In the genomic region with DNA sequence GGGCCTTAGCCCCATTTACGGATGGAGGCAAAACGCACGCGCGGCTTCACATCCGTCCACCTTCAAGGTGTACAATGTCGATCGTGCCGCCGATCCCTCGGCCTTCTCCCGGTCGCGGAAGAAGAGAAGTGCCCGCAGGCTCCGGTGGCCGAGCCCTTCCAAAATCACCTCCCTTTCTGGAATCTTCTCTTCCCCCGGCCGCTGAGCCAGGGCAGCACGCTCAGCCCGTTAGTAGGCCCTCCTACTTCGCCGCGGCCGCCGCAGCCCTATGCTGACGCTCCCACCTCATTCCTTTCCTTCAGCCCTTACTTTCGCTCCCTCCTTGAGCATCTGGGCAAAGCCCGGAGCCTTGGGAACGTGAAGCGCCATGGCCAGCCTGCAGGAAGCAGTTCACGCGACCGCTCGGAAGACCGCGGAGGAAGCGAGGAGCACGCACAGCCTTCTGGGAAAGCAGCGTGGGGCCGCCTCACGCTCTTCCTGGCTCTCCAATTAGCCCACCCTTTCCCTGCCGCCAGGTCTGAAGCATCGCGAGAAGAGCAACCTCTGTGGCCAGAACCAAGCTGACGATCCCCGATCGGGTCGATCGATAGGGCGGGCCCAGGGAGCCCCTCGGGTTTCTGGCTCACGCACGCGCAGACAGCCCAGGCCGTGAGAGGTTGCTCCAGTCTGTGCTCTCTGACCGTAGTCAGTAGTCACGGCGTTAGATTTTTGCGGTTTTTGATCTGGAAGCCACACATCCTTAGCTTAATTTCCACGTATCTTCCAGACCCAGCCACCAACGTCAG, we compare ENCODE assay signal across 8 cellular contexts. TPM values are rescaled to one million over a fixed set of nuclear protein-coding genes. Genes with fewer than 3 reads are reported as not detected.
A peak's percentile ranks its signal among the peaks of the same experiment; 100 is the strongest.
DNase-seq lines count a peak whose midpoint lies in the region; ATAC-seq, FAIRE-seq and TF ChIP-seq lines count a peak whose summit lies in the region.

Gene CCT8 (minus strand): TSS at position 427 of the 785 bp plus-strand sequence. CDS start 58 bp downstream, at position 369.

- DNase-seq in GM12891 (ENCODE audit: insufficient read length, low spot score) (peak; percentile 62), NCI-H1436 treated with DMSO at 0.1 percent for 48 hours (lab: John Stamatoyannopoulos, UW) (peak; percentile 94), T-cell (peak; percentile 94 to 100 (median 99)), cardiac muscle cell (ENCODE audit: low read depth in 1 of 2, low spot score in 1 of 2) (peak; percentile 100), tibial nerve (ENCODE audit: low spot score in 2 of 2) (peak; percentile 96 to 97)

- peak within 1 kb of the TSS; percentile 84 for H3K9ac ChIP-seq in parathyroid adenoma

- H3K9me3 ChIP-seq in cardiac muscle cell (ENCODE audit: low read depth) (no peaks in the 10 kb centered on the region), parathyroid adenoma (ENCODE audit: control insufficient read depth, low read length) (no peaks in the 10 kb centered on the region), tibial nerve (no peaks in the 10 kb centered on the region)

- ATAC-seq in HG02840 (IDR thresholded peaks at IDR 0.05; ENCODE audit: low FRiP score, unreplicated experiment) (peak; percentile 92), T-cell (replicated peaks in 1 of 4) (peak; percentile 91 to 94 (median 92))

- 0% methylated on average over 62 of the region's 62 CpGs for WGBS in adipose tissue, 3 donors
- WGBS in tibial nerve, 2 donors, result 0 to 1% methylated on average over 58 to 62 of the region's 62 CpGs

- H3K4me3 ChIP-seq in cardiac muscle cell (peak within 1 kb of the TSS; percentile 72), parathyroid adenoma (ENCODE audit: low read depth, low read length) (peak within 1 kb of the TSS; percentile 94), tibial nerve (peak within 1 kb of the TSS; percentile 78 to 92 (median 86))

- H2AFZ ChIP-seq in parathyroid adenoma, result peak within 1 kb of the TSS; percentile 93

- peaks cover 11% of the 10 kb centered on the region for H3K4me1 ChIP-seq in cardiac muscle cell (ENCODE audit: low read depth)
- H3K4me1 ChIP-seq in parathyroid adenoma, result peaks cover 4% of the 10 kb centered on the region
- peaks cover 0 to 40% (median 21%) of the 10 kb centered on the region in 4 donors for H3K4me1 ChIP-seq in tibial nerve

- FAIRE-seq in GM12891 (lab: Jason Lieb, UNC), result peak; percentile 97

- CTCF ChIA-PET in T-cell (lab: Charles Lee), result interaction anchor here in 1 of 2 donors (0.7 to 2.1 kb wide), 5 partner anchors 11 to 239 kb away, joined by 3 to 12 read pairs (median 4); no protein-coding TSS in a partner anchor

- POLR2A ChIA-PET in T-cell (lab: Charles Lee), result interaction anchor here (0.5 to 2.5 kb wide), 9 partner anchors 35 to 80 kb away, joined by 3 to 12 read pairs (median 4); partner anchors contain the start of genes LTN1 (in 1 of the 2), RWDD2B (in 1 of the 2) and USP16 (in 1 of the 2)

- peak within 1 kb of the TSS; percentile 98 to 100 (median 100) for H3K4me3 Mint-ChIP-seq in T-cell

- H3K36me3 ChIP-seq in cardiac muscle cell, result peaks cover 15% of the 10 kb centered on the region
- no peaks in the 10 kb centered on the region for H3K36me3 ChIP-seq in parathyroid adenoma (ENCODE audit: control insufficient read depth, insufficient read depth, low read length)
- peaks cover 0 to 7% (median 0%) of the 10 kb centered on the region in 3 donors for H3K36me3 ChIP-seq in tibial nerve

- H3K27me3 ChIP-seq in cardiac muscle cell, result no peaks in the 10 kb centered on the region
- H3K27me3 ChIP-seq in parathyroid adenoma (ENCODE audit: control insufficient read depth, insufficient read depth, low read length), result no peaks in the 10 kb centered on the region
- no peaks in the 10 kb centered on the region for H3K27me3 ChIP-seq in tibial nerve

- TF ChIP-seq POLR2A in GM12891 (IDR thresholded peaks at IDR 0.05; ENCODE audit: low read depth, low read length) (peak; percentile 98), tibial nerve (IDR thresholded peaks at IDR 0.05) (peak; percentile 70 to 81)

- peak; percentile 77 to 98 for TF ChIP-seq EP300 in tibial nerve (IDR thresholded peaks at IDR 0.05)

- peak within 1 kb of the TSS; percentile 98 to 99 for H3K27ac Mint-ChIP-seq in T-cell

- no peak for TF ChIP-seq CTCF in cardiac muscle cell (IDR thresholded peaks at IDR 0.05; ENCODE audit: low read depth, low read length)
- no peak for TF ChIP-seq CTCF in parathyroid adenoma (IDR thresholded peaks at IDR 0.05)
- TF ChIP-seq CTCF in tibial nerve (IDR thresholded peaks at IDR 0.05), result peak in 1 of 5 experiments; percentile 42

- H3K27me3 Mint-ChIP-seq in T-cell, result no peaks in the 10 kb centered on the region

- peak within 1 kb of the TSS; percentile 89 for H3K4me2 ChIP-seq in parathyroid adenoma (ENCODE audit: low read length)

- H3K9me3 Mint-ChIP-seq in T-cell, result no peaks in the 10 kb centered on the region

- H3K4me1 Mint-ChIP-seq in T-cell, result peaks cover 51 to 68% (median 67%) of the 10 kb centered on the region in 3 donors

- H3K27ac ChIP-seq in adipose tissue (ENCODE audit: low read depth, low read length) (no peak within 1 kb of the TSS), cardiac muscle cell (peak within 1 kb of the TSS; percentile 93), parathyroid adenoma (peak within 1 kb of the TSS; percentile 89), tibial nerve (peak within 1 kb of the TSS; percentile 70 to 95 (median 90))

- peaks cover 17% of the 10 kb centered on the region for H3K79me2 ChIP-seq in parathyroid adenoma

- peaks cover 9% of the 10 kb centered on the region for H3K36me3 Mint-ChIP-seq in T-cell

TF ChIP-seq in GM12891, 5 proteins besides CTCF, POLR2A, EP300 and RAD21:
- TF ChIP-seq POU2F2 (IDR thresholded peaks at IDR 0.05; ENCODE audit: low read depth, low read length), result peak; percentile 87
- peak; percentile 34; the same call in 1 of the 2 replicates for TF ChIP-seq SPI1 (IDR thresholded peaks at IDR 0.05; ENCODE audit: low read depth, low read length)
- TF ChIP-seq PAX5 (IDR thresholded peaks at IDR 0.05; ENCODE audit: insufficient read depth, low read length, severe bottlenecking), result peak; percentile 60
- TF ChIP-seq TAF1 (IDR thresholded peaks at IDR 0.05; ENCODE audit: low read depth, low read length), result peak; percentile 91
- peak; percentile 99 for TF ChIP-seq POLR2AphosphoS5 (IDR thresholded peaks at IDR 0.05; ENCODE audit: low read depth, low read length)

RNA-seq across cellular contexts. Expression of gene CCT8, which starts in this region (rescaled TPM):
- polyA plus RNA-seq in GM12891 (2012; ENCODE audit: low read depth, missing spikeins), result 289 TPM
- total RNA-seq in T-cell (100 to 1,000 TPM; 103 to 131 (median 115) TPM), cardiac muscle cell (147 and 160 TPM in 2 replicates), tibial nerve (10 to 100 TPM; 49.6 to 90.0 (median 63.5) TPM)
- polyA plus RNA-seq in adipose tissue (100 to 1,000 TPM in 1 of 3 donors, 10 to 100 TPM in 2; 91.5 to 119 (median 94.0) TPM), cardiac muscle cell (198 and 216 TPM in 2 replicates)
